Comparison of ENCODE assay signal across 8 cellular contexts in genomic region chr17:83080641-83081560, GRCh38. TPM values are rescaled to one million over a fixed set of nuclear protein-coding genes. Genes with fewer than 3 reads are reported as not detected.
DNase-seq lines count a peak whose midpoint lies in the region; ATAC-seq, FAIRE-seq and TF ChIP-seq lines count a peak whose summit lies in the region.

No MANE protein-coding gene starts in this region.

- no peak for TF ChIP-seq POLR2A in A549 (IDR thresholded peaks at IDR 0.05; ENCODE audit: low read length)
- TF ChIP-seq POLR2A in upper lobe of left lung (IDR thresholded peaks at IDR 0.05) = peak in 1 of 4 donors; percentile 36

- ATAC-seq in A549 (no peak; a peak in 1 of 6 replicates), GM23338 (no peak; the same call in 2 of the 3 replicates), naive B cell (ENCODE audit: low read depth in 2 of 2) (peak; percentile 40 to 51), upper lobe of left lung (ENCODE audit: low FRiP score in 2 of 2) (peak in 1 of 2 donors; percentile 20)

- no peaks in the 10 kb centered on the region for H3K9me3 ChIP-seq in A549
- H3K9me3 ChIP-seq in upper lobe of left lung = no peaks in the 10 kb centered on the region

- 0 out of 2 replicates have a peak, but pooled peaks cover 6% of the 10 kb centered on the region for H3F3A ChIP-seq in GM23338 (replicated peaks; ENCODE audit: low read depth)

- CTCF ChIA-PET in A549 (lab: Yijun Ruan, JAX) = no interaction called here
- CTCF ChIA-PET in activated CD4-positive, alpha-beta memory T cell treated with anti-CD3 and anti-CD28 coated beads for 36 hours (lab: Charles Lee) = no interaction called here

- H3K79me2 ChIP-seq in GM23338 (replicated peaks; ENCODE audit: insufficient read depth) = peaks cover 36% of the 10 kb centered on the region

- H2AFZ ChIP-seq in GM23338 = no peak overlapping the region

- no peak for TF ChIP-seq RAD21 in A549 (conservative IDR thresholded peaks at IDR 0.05 in 1 of 2, IDR thresholded peaks at IDR 0.05 in 1 of 2)

- H3K4me3 Mint-ChIP-seq in GM23338 (peak overlapping the region; percentile 29; the same call in 1 of the 3 replicates), naive B cell (peak overlapping the region in 6 of 8 donors; percentile 74 to 87 (median 80))
- peak overlapping the region; percentile 70 for H3K4me3 Mint-ChIP-seq in activated CD4-positive, alpha-beta memory T cell treated with anti-CD3 and anti-CD28 coated beads for 36 hours

- FAIRE-seq in A549 (lab: Jason Lieb, UNC) = no peak

- H3K27ac Mint-ChIP-seq in GM23338 = no peak overlapping the region
- no peak overlapping the region for H3K27ac Mint-ChIP-seq in activated CD4-positive, alpha-beta memory T cell treated with anti-CD3 and anti-CD28 coated beads for 36 hours
- peak overlapping the region in 1 of 6 donors; percentile 91 for H3K27ac Mint-ChIP-seq in naive B cell

- H3K27me3 Mint-ChIP-seq in GM23338 (ENCODE audit: insufficient read depth, low read depth, poor library complexity) = peaks cover 37% of the 10 kb centered on the region
- H3K27me3 Mint-ChIP-seq in activated CD4-positive, alpha-beta memory T cell treated with anti-CD3 and anti-CD28 coated beads for 36 hours = peaks cover 14% of the 10 kb centered on the region
- H3K27me3 Mint-ChIP-seq in naive B cell = peaks cover 8 to 22% (median 9%) of the 10 kb centered on the region in 3 donors

- peak overlapping the region; percentile 99 for H3K4me2 ChIP-seq in A549
- peak overlapping the region; percentile 83 for H3K4me2 ChIP-seq in GM23338

- H3K9me2 ChIP-seq in GM23338 (ENCODE audit: insufficient read depth) = no peaks in the 10 kb centered on the region

- H3K4me3 ChIP-seq in A549 = peak overlapping the region; percentile 77
- peak overlapping the region; percentile 59 for H3K4me3 ChIP-seq in GM23338
- peak overlapping the region; percentile 59 to 83 (median 75) for H3K4me3 ChIP-seq in upper lobe of left lung

- DNase-seq in A549 (ENCODE audit: low read depth in 1 of 2, low spot score in 1 of 2) (no peak), GM23338 (ENCODE audit: low spot score) (peak; percentile 38), epithelial cell of prostate (ENCODE audit: low read depth, low spot score) (no peak), naive B cell (peak; percentile 71), upper lobe of left lung (peak in 1 of 2 donors; percentile 94), NCI-H128 (lab: John Stamatoyannopoulos, UW; ENCODE audit: unreplicated experiment) (no peak), NCI-H524 treated with DMSO at 0.1 percent for 48 hours (lab: John Stamatoyannopoulos, UW) (no peak)
- DNase-seq in activated CD4-positive, alpha-beta memory T cell treated with anti-CD3 and anti-CD28 coated beads for 36 hours = peak; percentile 69

- POLR2A ChIA-PET in A549 (lab: Yijun Ruan, JAX) = no interaction called here
- POLR2A ChIA-PET in activated CD4-positive, alpha-beta memory T cell treated with anti-CD3 and anti-CD28 coated beads for 36 hours (lab: Charles Lee) = no interaction called here

- no peaks in the 10 kb centered on the region; the same call in 1 of the 2 replicates for H4K20me1 ChIP-seq in GM23338 (replicated peaks; ENCODE audit: insufficient read depth)

- H3K4me1 ChIP-seq in A549 = peaks cover 24% of the 10 kb centered on the region
- H3K4me1 ChIP-seq in GM23338 (ENCODE audit: insufficient read depth) = peaks cover 23% of the 10 kb centered on the region
- H3K4me1 ChIP-seq in upper lobe of left lung = peaks cover 35 to 65% (median 55%) of the 10 kb centered on the region in 4 donors

- H3K36me3 Mint-ChIP-seq in GM23338 (ENCODE audit: low read depth) = peaks cover 16% of the 10 kb centered on the region; the same call in 2 of the 3 replicates
- peaks cover 18% of the 10 kb centered on the region for H3K36me3 Mint-ChIP-seq in activated CD4-positive, alpha-beta memory T cell treated with anti-CD3 and anti-CD28 coated beads for 36 hours
- no peaks in the 10 kb centered on the region for H3K36me3 Mint-ChIP-seq in naive B cell

- H3K27ac ChIP-seq in A549 (peak overlapping the region; percentile 54 to 91), GM23338 (ENCODE audit: low read depth) (no peak overlapping the region), epithelial cell of prostate (peak overlapping the region; percentile 49), upper lobe of left lung (peak overlapping the region; percentile 75 to 96 (median 88))

- intact Hi-C loops in activated CD4-positive, alpha-beta memory T cell treated with anti-CD3 and anti-CD28 coated beads for 36 hours (cut with micrococcal nuclease) = no loop called here

- TF ChIP-seq EP300 in A549 (IDR thresholded peaks at IDR 0.05) (no peak), upper lobe of left lung (IDR thresholded peaks at IDR 0.05) (no peak)

- no peaks in the 10 kb centered on the region; the same call in 2 of the 3 replicates for H3K9me3 Mint-ChIP-seq in GM23338
- H3K9me3 Mint-ChIP-seq in activated CD4-positive, alpha-beta memory T cell treated with anti-CD3 and anti-CD28 coated beads for 36 hours = no peaks in the 10 kb centered on the region
- H3K9me3 Mint-ChIP-seq in naive B cell = no peaks in the 10 kb centered on the region

- H3K36me3 ChIP-seq in GM23338 (ENCODE audit: insufficient read depth) (no peaks in the 10 kb centered on the region), upper lobe of left lung (peaks cover 0 to 9% (median 0%) of the 10 kb centered on the region in 4 donors)

- H3K27me3 ChIP-seq in GM23338 (ENCODE audit: insufficient read depth) (peaks cover 38% of the 10 kb centered on the region), upper lobe of left lung (peaks cover 0 to 8% (median 0%) of the 10 kb centered on the region in 4 donors)

- H3K4me1 Mint-ChIP-seq in GM23338 = peaks cover 38% of the 10 kb centered on the region
- peaks cover 31% of the 10 kb centered on the region for H3K4me1 Mint-ChIP-seq in activated CD4-positive, alpha-beta memory T cell treated with anti-CD3 and anti-CD28 coated beads for 36 hours (ENCODE audit: low read depth)
- peaks cover 10 to 36% (median 14%) of the 10 kb centered on the region in 3 donors for H3K4me1 Mint-ChIP-seq in naive B cell

- TF ChIP-seq CTCF in A549 (IDR thresholded peaks at IDR 0.05) (no peak), GM23338 (conservative IDR thresholded peaks at IDR 0.05; ENCODE audit: low read depth in 2 of 2) (no peak), upper lobe of left lung (IDR thresholded peaks at IDR 0.05) (no peak)

- 40% methylated on average over 41 of the region's 126 CpGs for WGBS in A549 (ENCODE audit: missing lambda C conversion rate)
- 0 to 3% methylated on average over 41 to 50 of the region's 126 CpGs for WGBS in upper lobe of left lung, 2 donors

TF ChIP-seq in A549, 52 proteins besides CTCF, POLR2A, EP300 and RAD21:
- TF ChIP-seq PBX3 (IDR thresholded peaks at IDR 0.05) = no peak
- TF ChIP-seq CHD2 (IDR thresholded peaks at IDR 0.05; ENCODE audit: low read length, partially characterized antibody) = no peak
- TF ChIP-seq, protein P1, sequence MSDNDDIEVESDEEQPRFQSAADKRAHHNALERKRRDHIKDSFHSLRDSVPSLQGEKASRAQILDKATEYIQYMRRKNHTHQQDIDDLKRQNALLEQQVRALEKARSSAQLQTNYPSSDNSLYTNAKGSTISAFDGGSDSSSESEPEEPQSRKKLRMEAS (IDR thresholded peaks at IDR 0.05) = peak; percentile 31; the same call in 1 of the 2 replicates
- TF ChIP-seq GATA3 (IDR thresholded peaks at IDR 0.05; ENCODE audit: borderline replicate concordance) = no peak
TF ChIP-seq in A549: peak in this region for 1.

TF ChIP-seq in GM23338, 12 proteins besides CTCF, POLR2A, EP300 and RAD21:
- TF ChIP-seq STAT1 (IDR thresholded peaks at IDR 0.05; ENCODE audit: unreplicated experiment) (no peak), CREB1 (CRISPR knock-in tag; IDR thresholded peaks at IDR 0.05; ENCODE audit: low read depth) (no peak)

RNA-seq across cellular contexts. Expression of gene METRNL, which starts 1.5 kb away (rescaled TPM):
- polyA plus RNA-seq in A549 (2011; rRNA removed) (1.4 and 1.7 TPM in 2 replicates), A549 (2017; fragmentation: RNase III; extraction: RNeasy Plus Mini Kit Qiagen cat#74134 plus additional on column Dnase treatment) (6.4 to 9.2 TPM (median 8.7 TPM) in 3 replicates), GM23338 (2016; fragmentation: Nextera tagmentation; extraction: Ambion mirVana) (12.2 and 16.1 TPM in 2 replicates), naive B cell (ENCODE audit: low read depth in 6 of 6) (1 to 10 TPM in 4 of 6 donors, under 1 TPM in 2; 0.69 to 4.5 (median 1.4) TPM)
- polyA plus RNA-seq in A549 (2012; cell fraction: cytosol; rRNA removed) = 14.5 and 17.2 TPM in 2 replicates
- polyA plus RNA-seq in A549 (2012; cell fraction: nucleus; rRNA removed) = 16.1 and 23.0 TPM in 2 replicates
- polyA minus RNA-seq in A549 (2011; rRNA and poly(A)+ RNA removed) = 0.58 and 1.9 TPM in 2 replicates
- total RNA-seq in GM23338 (2014; rRNA removed; shearing (Covaris generic)) = 17.4 and 20.2 TPM in 2 replicates
- 10 to 100 TPM; 62.8 to 71.1 TPM for total RNA-seq in activated CD4-positive, alpha-beta memory T cell treated with anti-CD3 and anti-CD28 coated beads for 36 hours
- 100 to 1,000 TPM in 2 of 6 donors, 10 to 100 TPM in 4; 59.4 to 120 (median 76.4) TPM for total RNA-seq in upper lobe of left lung

Comparison
In these comparisons a context has a peak if more than half of its experiments do, and no peak if none do; other contexts are left out.
1. ATAC-seq: peak in naive B cell (2 of 2); none in A549 (0 of 2) and GM23338 (single experiment).
2. DNase-seq: peak in GM23338 (single experiment), activated CD4-positive, alpha-beta memory T cell treated with anti-CD3 and anti-CD28 coated beads for 36 hours (single experiment) and naive B cell (single experiment); none in A549 (0 of 2), epithelial cell of prostate (single experiment), NCI-H128 (single experiment) and NCI-H524 treated with DMSO at 0.1 percent for 48 hours (single experiment).
3. H3K4me3 Mint-ChIP-seq: peak in every context shown above with its lines; median percentile 80 in naive B cell; 70 in activated CD4-positive, alpha-beta memory T cell treated with anti-CD3 and anti-CD28 coated beads for 36 hours; 29 in GM23338.
4. Peak in every context shown above with its lines, with median percentiles within 50 percentile points of each other: H3K4me3 ChIP-seq.